In genomic region chr6:84606860-84607259, GRCh38 we compare ENCODE assay signal across 21 cellular contexts.
"Had no signal": no experiment of that assay in that cellular context is flagged by ENCODE, and none has a peak within 500 bp of the region (broad histone marks: within the 10 kb centered on the region; RNA-seq: fewer than 3 reads in every experiment).

No MANE protein-coding gene starts in this region.

- DNase-seq: dorsolateral prefrontal cortex; effector CD4-positive, alpha-beta T cell; foreskin keratinocyte; heart left ventricle; kidney; natural killer cell; occipital lobe; pancreas; right lobe of liver; small intestine; stimulated activated CD4-positive, alpha-beta T cell treated with anti-CD3 and anti-CD28 coated beads, Interleukin-2, amount 100 ng/mL, for 24 hours; stimulated activated CD4-positive, alpha-beta T cell treated with anti-CD3 and anti-CD28 coated beads, Interleukin-4, amount 100 ng/mL, for 24 hours; stimulated activated naive CD4-positive, alpha-beta T cell treated with Interleukin-2 at 50 U/mL for 16 hours; stomach; thyroid gland; trophoblast cell had no signal

- H3K4me3 ChIP-seq: dorsolateral prefrontal cortex, gastroesophageal sphincter, heart left ventricle, hepatocyte, lung, pancreas, right lobe of liver, stomach, thyroid gland had no signal

- ATAC-seq: foreskin keratinocyte; gastroesophageal sphincter; heart left ventricle; left lobe of liver; natural killer cell; pancreas; right lobe of liver; stimulated activated effector memory CD8-positive, alpha-beta T cell treated with anti-CD3 and anti-CD28 coated beads, Interleukin-12 subunit alpha, Interleukin-12 subunit beta, amount 100 ng/mL, for 72 hours had no signal
